In genomic region chr19:58305932-58306323, GRCh38 we compare ENCODE assay signal across 8 cellular contexts. TPM values are rescaled to one million over a fixed set of nuclear protein-coding genes. Genes with fewer than 3 reads are reported as not detected.
DNase-seq lines count a peak whose midpoint lies in the region; ATAC-seq and TF ChIP-seq lines count a peak whose summit lies in the region.

No MANE protein-coding gene starts in this region.

- no peak for TF ChIP-seq POLR2A in testis (IDR thresholded peaks at IDR 0.05)

- H3K4me1 Mint-ChIP-seq in activated naive CD4-positive, alpha-beta T cell treated with anti-CD3 and anti-CD28 coated beads for 36 hours (ENCODE audit: low read depth) = peaks cover 46% of the 10 kb centered on the region
- H3K4me1 Mint-ChIP-seq in activated CD8-positive, alpha-beta T cell treated with anti-CD3 and anti-CD28 coated beads, Interleukin-2, amount 10 ng/mL, durations not matched to agents 7 days and 5 days (ENCODE audit: low read depth) = peaks cover 37% of the 10 kb centered on the region
- H3K4me1 Mint-ChIP-seq in immature natural killer cell = peaks cover 32 to 56% of the 10 kb centered on the region in 2 donors

- no peaks in the 10 kb centered on the region for H3K27me3 Mint-ChIP-seq in activated naive CD4-positive, alpha-beta T cell treated with anti-CD3 and anti-CD28 coated beads for 36 hours (ENCODE audit: low read depth)
- H3K27me3 Mint-ChIP-seq in activated CD8-positive, alpha-beta T cell treated with anti-CD3 and anti-CD28 coated beads, Interleukin-2, amount 10 ng/mL, durations not matched to agents 7 days and 5 days (ENCODE audit: low read depth) = no peaks in the 10 kb centered on the region
- peaks cover 8 to 16% (median 11%) of the 10 kb centered on the region in 3 donors for H3K27me3 Mint-ChIP-seq in immature natural killer cell (ENCODE audit: low read depth in 3 of 3)

- DNase-seq in activated naive CD4-positive, alpha-beta T cell treated with anti-CD3 and anti-CD28 coated beads for 36 hours = no peak
- DNase-seq in activated naive CD4-positive, alpha-beta T cell (lab: John Stamatoyannopoulos, UW) = no peak
- peak; percentile 36 for DNase-seq in activated CD8-positive, alpha-beta T cell treated with anti-CD3 and anti-CD28 coated beads, Interleukin-2, amount 10 ng/mL, durations not matched to agents 7 days and 5 days
- peak in 1 of 3 donors; percentile 30 for DNase-seq in immature natural killer cell
- DNase-seq in testis = no peak
- no peak for DNase-seq in NCI-H146 treated with DMSO at 0.1 percent for 48 hours (lab: John Stamatoyannopoulos, UW; ENCODE audit: unreplicated experiment)

- CTCF ChIA-PET in activated naive CD4-positive, alpha-beta T cell treated with anti-CD3 and anti-CD28 coated beads for 36 hours (lab: Charles Lee) = interaction anchor here (1.0 to 1.6 kb wide), 2 partner anchors 77 to 124 kb away, joined by 4 to 5 read pairs; partner anchors contain the start of gene ZNF544
- CTCF ChIA-PET in activated CD8-positive, alpha-beta T cell treated with anti-CD3 and anti-CD28 coated beads, Interleukin-2, amount 10 ng/mL, durations not matched to agents 7 days and 5 days (lab: Charles Lee) = interaction anchor here (0.8 kb wide), 1 partner anchor 123 kb away, joined by 3 read pairs; the partner anchor contains the start of gene ZNF274

- peaks cover 63% of the 10 kb centered on the region for H3K36me3 Mint-ChIP-seq in activated naive CD4-positive, alpha-beta T cell treated with anti-CD3 and anti-CD28 coated beads for 36 hours (ENCODE audit: low read depth)
- H3K36me3 Mint-ChIP-seq in activated CD8-positive, alpha-beta T cell treated with anti-CD3 and anti-CD28 coated beads, Interleukin-2, amount 10 ng/mL, durations not matched to agents 7 days and 5 days (ENCODE audit: low read depth) = peaks cover 80% of the 10 kb centered on the region
- peaks cover 16 to 50% (median 27%) of the 10 kb centered on the region in 3 donors for H3K36me3 Mint-ChIP-seq in immature natural killer cell

- WGBS in testis, 2 donors = 48 to 54% methylated on average over 12 of the region's 12 CpGs

- peaks cover 9% of the 10 kb centered on the region for H3K9me3 Mint-ChIP-seq in activated naive CD4-positive, alpha-beta T cell treated with anti-CD3 and anti-CD28 coated beads for 36 hours
- H3K9me3 Mint-ChIP-seq in activated CD8-positive, alpha-beta T cell treated with anti-CD3 and anti-CD28 coated beads, Interleukin-2, amount 10 ng/mL, durations not matched to agents 7 days and 5 days (ENCODE audit: insufficient read depth) = peaks cover 6% of the 10 kb centered on the region
- H3K9me3 Mint-ChIP-seq in immature natural killer cell = peaks cover 0 to 3% (median 0%) of the 10 kb centered on the region in 6 donors

- no peaks in the 10 kb centered on the region for H3K9me3 ChIP-seq in testis

- H3K36me3 ChIP-seq in testis (ENCODE audit: low read depth, missing control alignments) = no peaks in the 10 kb centered on the region

- H3K4me3 Mint-ChIP-seq in activated naive CD4-positive, alpha-beta T cell treated with anti-CD3 and anti-CD28 coated beads for 36 hours = peak overlapping the region; percentile 100
- peak overlapping the region; percentile 89 for H3K4me3 Mint-ChIP-seq in activated CD8-positive, alpha-beta T cell treated with anti-CD3 and anti-CD28 coated beads, Interleukin-2, amount 10 ng/mL, durations not matched to agents 7 days and 5 days
- H3K4me3 Mint-ChIP-seq in immature natural killer cell = peak overlapping the region; percentile 95 to 98 (median 98)

- intact Hi-C loops in activated naive CD4-positive, alpha-beta T cell treated with anti-CD3 and anti-CD28 coated beads for 36 hours (cut with micrococcal nuclease) = loop anchor here (1.0 kb wide), 9 partner anchors 20 to 829 kb away; partner anchors contain the start of genes TRIM28, ZNF274, ZNF584 and ZNF772
- intact Hi-C loops in testis (cut with DNase I; ENCODE audit: low total_unique reads) = no loop called here

- POLR2A ChIA-PET in activated CD8-positive, alpha-beta T cell treated with anti-CD3 and anti-CD28 coated beads, Interleukin-2, amount 10 ng/mL, durations not matched to agents 7 days and 5 days (lab: Charles Lee) = interaction anchor here (0.7 to 1.8 kb wide), 3 partner anchors 21 to 57 kb away, joined by 3 to 7 read pairs (median 6); partner anchors contain the start of genes ZNF497 and ZSCAN22

- no peaks in the 10 kb centered on the region for H3K27me3 ChIP-seq in testis

- H3K27ac ChIP-seq in testis = peak overlapping the region; percentile 61 to 81

- no peak for TF ChIP-seq CTCF in testis (IDR thresholded peaks at IDR 0.05)

- H3K4me1 ChIP-seq in testis = peaks cover 11% of the 10 kb centered on the region

- peak overlapping the region; percentile 99 for H3K27ac Mint-ChIP-seq in activated naive CD4-positive, alpha-beta T cell treated with anti-CD3 and anti-CD28 coated beads for 36 hours
- peak overlapping the region; percentile 98 for H3K27ac Mint-ChIP-seq in activated CD8-positive, alpha-beta T cell treated with anti-CD3 and anti-CD28 coated beads, Interleukin-2, amount 10 ng/mL, durations not matched to agents 7 days and 5 days
- peak overlapping the region; percentile 98 to 100 (median 100) for H3K27ac Mint-ChIP-seq in immature natural killer cell

- no peak for ATAC-seq in activated CD8-positive, alpha-beta T cell treated with anti-CD3 and anti-CD28 coated beads, Interleukin-2, amount 10 ng/mL, durations not matched to agents 7 days and 5 days
- ATAC-seq in GM18907 (IDR thresholded peaks at IDR 0.05; ENCODE audit: unreplicated experiment) = no peak
- no peak for ATAC-seq in GM19324 (IDR thresholded peaks at IDR 0.05; ENCODE audit: low FRiP score, unreplicated experiment)

- H3K4me3 ChIP-seq in testis = peak overlapping the region; percentile 92 to 99

RNA-seq across cellular contexts. Expression of gene ERVK3-1, which starts 0.8 kb away (rescaled TPM):
- 10 to 100 TPM; 24.5 to 27.7 TPM for total RNA-seq in activated naive CD4-positive, alpha-beta T cell treated with anti-CD3 and anti-CD28 coated beads for 36 hours
- total RNA-seq in activated CD8-positive, alpha-beta T cell treated with anti-CD3 and anti-CD28 coated beads, Interleukin-2, amount 10 ng/mL, durations not matched to agents 7 days and 5 days = 10 to 100 TPM; 60.7 to 61.9 TPM
- 100 to 1,000 TPM in 1 of 3 donors, 10 to 100 TPM in 2; 76.5 to 113 (median 91.6) TPM for polyA plus RNA-seq in immature natural killer cell
- total RNA-seq in testis = 10 to 100 TPM; 48.9 to 58.5 TPM
- polyA plus RNA-seq in testis (ENCODE audit: insufficient read depth, low read depth, low replicate concordance) = 34.0 TPM

RNA-seq across cellular contexts. Expression of gene ZSCAN22, which starts 20.9 kb away (rescaled TPM):
- total RNA-seq in activated naive CD4-positive, alpha-beta T cell treated with anti-CD3 and anti-CD28 coated beads for 36 hours = 1 to 10 TPM; 1.2 to 1.3 TPM
- total RNA-seq in activated CD8-positive, alpha-beta T cell treated with anti-CD3 and anti-CD28 coated beads, Interleukin-2, amount 10 ng/mL, durations not matched to agents 7 days and 5 days = 1 to 10 TPM; 4.8 to 5.2 TPM
- 1 to 10 TPM in 2 of 3 donors, under 1 TPM in 1; 0.90 to 3.0 (median 2.1) TPM for polyA plus RNA-seq in immature natural killer cell
- total RNA-seq in testis = 1 to 10 TPM; 3.5 to 4.9 TPM
- polyA plus RNA-seq in testis (ENCODE audit: insufficient read depth, low read depth, low replicate concordance) = 2.4 TPM

RNA-seq across cellular contexts. Expression of gene ZNF8, which starts 27.2 kb away (rescaled TPM):
- total RNA-seq in activated naive CD4-positive, alpha-beta T cell treated with anti-CD3 and anti-CD28 coated beads for 36 hours = 1 to 10 TPM; 3.2 to 3.6 TPM
- 1 to 10 TPM; 4.7 TPM for total RNA-seq in activated CD8-positive, alpha-beta T cell treated with anti-CD3 and anti-CD28 coated beads, Interleukin-2, amount 10 ng/mL, durations not matched to agents 7 days and 5 days
- 1 to 10 TPM in 1 of 3 donors, under 1 TPM in 1, not detected in 1; 0.29 to 1.0 TPM for polyA plus RNA-seq in immature natural killer cell
- 10 to 100 TPM in 1 of 2 donors, 1 to 10 TPM in 1; 9.6 to 10.4 TPM for total RNA-seq in testis
- 2.6 TPM for polyA plus RNA-seq in testis (ENCODE audit: insufficient read depth, low read depth, low replicate concordance)

RNA-seq across cellular contexts. Expression of gene A1BG, which starts 47.4 kb away (rescaled TPM):
- total RNA-seq in activated naive CD4-positive, alpha-beta T cell treated with anti-CD3 and anti-CD28 coated beads for 36 hours = 1 to 10 TPM; 6.1 to 7.4 TPM
- total RNA-seq in activated CD8-positive, alpha-beta T cell treated with anti-CD3 and anti-CD28 coated beads, Interleukin-2, amount 10 ng/mL, durations not matched to agents 7 days and 5 days = 10 to 100 TPM; 14.9 to 17.5 TPM
- polyA plus RNA-seq in immature natural killer cell (10 to 100 TPM; 14.4 to 33.4 (median 32.4) TPM), testis (ENCODE audit: insufficient read depth, low read depth, low replicate concordance) (4.5 TPM)
- 10 to 100 TPM in 1 of 2 donors, 1 to 10 TPM in 1; 3.5 to 13.1 TPM for total RNA-seq in testis

RNA-seq across cellular contexts. Expression of gene ZNF497, which starts 56.6 kb away (rescaled TPM):
- total RNA-seq in activated naive CD4-positive, alpha-beta T cell treated with anti-CD3 and anti-CD28 coated beads for 36 hours = under 1 TPM; 0.40 to 0.41 TPM
- 1 to 10 TPM; 1.5 to 1.7 TPM for total RNA-seq in activated CD8-positive, alpha-beta T cell treated with anti-CD3 and anti-CD28 coated beads, Interleukin-2, amount 10 ng/mL, durations not matched to agents 7 days and 5 days
- polyA plus RNA-seq in immature natural killer cell (under 1 TPM; 0.40 to 0.91 (median 0.62) TPM), testis (ENCODE audit: insufficient read depth, low read depth, low replicate concordance) (2.6 TPM)
- 10 to 100 TPM; 10.3 to 10.7 TPM for total RNA-seq in testis
